ENCODE assay signal across 18 cellular contexts in the genomic region with DNA sequence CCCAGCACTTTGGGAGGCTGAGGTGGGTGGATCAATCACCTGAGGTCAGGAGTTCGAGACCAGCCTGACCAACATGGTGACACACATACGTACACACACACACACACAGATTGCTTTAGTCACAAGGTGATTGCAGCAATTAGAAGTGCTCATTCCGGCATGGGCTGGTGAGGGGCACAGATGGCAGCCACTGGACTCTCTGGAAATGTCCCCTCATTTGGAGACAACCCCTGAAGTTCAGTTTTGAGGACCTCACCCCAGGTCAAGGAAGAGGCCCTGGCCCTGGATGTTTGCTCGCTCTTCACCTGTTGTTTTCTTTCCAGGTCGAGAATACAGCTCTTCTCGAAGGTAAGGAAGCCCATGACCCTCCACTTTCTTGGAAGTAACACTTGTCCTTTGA. TPM values are rescaled to one million over a fixed set of nuclear protein-coding genes. Genes with fewer than 3 reads are reported as not detected.
DNase-seq lines count a peak whose midpoint lies in the region; ATAC-seq, FAIRE-seq and TF ChIP-seq lines count a peak whose summit lies in the region.
"Had no signal": no experiment of that assay in that cellular context is flagged by ENCODE, and none has a peak within 500 bp of the region (broad histone marks: within the 10 kb centered on the region; RNA-seq: fewer than 3 reads in every experiment).

No MANE protein-coding gene starts in this region.

- TF ChIP-seq RAD21 in HCT116 (IDR thresholded peaks at IDR 0.05; ENCODE audit: low read depth) = no peak
- TF ChIP-seq RAD21 in GM12878 (IDR thresholded peaks at IDR 0.05; ENCODE audit: insufficient read depth, low read depth, low read length) = no peak

- no peak overlapping the region for H3K27ac ChIP-seq in HCT116 (ENCODE audit: low read depth, low read length)
- no peak overlapping the region for H3K27ac ChIP-seq in GM12878 (ENCODE audit: control insufficient read depth, insufficient read depth)
- peak overlapping the region; percentile 4 to 36 for H3K27ac ChIP-seq in prostate gland
- H3K27ac ChIP-seq: SK-N-MC had no signal

- peaks cover 0 to 3% (median 0%) of the 10 kb centered on the region in 7 donors for H3K9me3 Mint-ChIP-seq in CD14-positive monocyte
- H3K9me3 Mint-ChIP-seq in naive thymus-derived CD8-positive, alpha-beta T cell = no peaks in the 10 kb centered on the region
- H3K9me3 Mint-ChIP-seq: CD4-positive, alpha-beta T cell had no signal

- H3K4me1 ChIP-seq in HCT116 (ENCODE audit: control insufficient read depth in 1 of 2, insufficient read depth in 2 of 2, low read length in 2 of 2) (peaks cover 8% of the 10 kb centered on the region in 2 experiments; a peak in 3 of 4 replicates), GM12878 (ENCODE audit: control insufficient read depth, insufficient read depth, low read length) (peaks cover 9% of the 10 kb centered on the region), prostate gland (replicated peaks) (no peaks in the 10 kb centered on the region)

- no peaks in the 10 kb centered on the region for H3K27me3 ChIP-seq in HCT116 (ENCODE audit: insufficient read depth, low read length)
- no peaks in the 10 kb centered on the region for H3K27me3 ChIP-seq in GM12878 (replicated peaks in 1 of 2; ENCODE audit: control insufficient read depth in 2 of 2, insufficient read depth in 2 of 2, low read length in 1 of 2)
- H3K27me3 ChIP-seq in prostate gland (replicated peaks; ENCODE audit: insufficient read depth) = no peaks in the 10 kb centered on the region

- H3K4me2 ChIP-seq in HCT116 (ENCODE audit: low read length) (no peak overlapping the region), GM12878 (ENCODE audit: control insufficient read depth, insufficient read depth) (no peak overlapping the region)

- no peaks in the 10 kb centered on the region for H4K20me1 ChIP-seq in HCT116 (ENCODE audit: insufficient read depth)
- no peaks in the 10 kb centered on the region; the same call in 1 of the 2 replicates for H4K20me1 ChIP-seq in GM12878 (ENCODE audit: control insufficient read depth, insufficient read depth)

- no TSS peak for BruUV-seq in HCT116 (replicated peaks; lab: Mats Ljungman, UMichigan)
- no TSS peak for BruUV-seq in GM12878 (replicated peaks; lab: Mats Ljungman, UMichigan)

- H3K36me3 ChIP-seq in HCT116 (ENCODE audit: control insufficient read depth in 1 of 2, insufficient read depth in 2 of 2, low read length in 2 of 2) (peaks cover 14 to 20% of the 10 kb centered on the region in 2 experiments; a peak in 3 of 4 replicates), GM12878 (ENCODE audit: control insufficient read depth in 2 of 2, insufficient read depth in 2 of 2, low read length in 1 of 2) (peaks cover 11 to 41% of the 10 kb centered on the region in 2 experiments), prostate gland (peaks cover 6 to 25% of the 10 kb centered on the region in 2 donors)

- no peak for TF ChIP-seq CTCF in CD14-positive monocyte (IDR thresholded peaks at IDR 0.05)
- TF ChIP-seq CTCF in HCT116 (IDR thresholded peaks at IDR 0.05 in 2 of 3, conservative IDR thresholded peaks at IDR 0.05 in 1 of 3; ENCODE audit: borderline replicate concordance in 1 of 3, insufficient read depth in 1 of 3, low read depth in 2 of 3, low read length in 2 of 3) = no peak
- TF ChIP-seq CTCF in GM12878 (IDR thresholded peaks at IDR 0.05 in 2 of 3, conservative IDR thresholded peaks at IDR 0.05 in 1 of 3; ENCODE audit: control insufficient read depth in 2 of 3, extremely low read depth in 1 of 3, insufficient read depth in 1 of 3, low read depth in 3 of 3, low read length in 3 of 3) = no peak
- TF ChIP-seq CTCF in prostate gland (IDR thresholded peaks at IDR 0.05) = no peak

- H3K36me3 Mint-ChIP-seq in CD14-positive monocyte = peaks cover 53 to 78% of the 10 kb centered on the region in 2 donors
- peaks cover 0 to 40% (median 4%) of the 10 kb centered on the region in 3 donors for H3K36me3 Mint-ChIP-seq in naive thymus-derived CD8-positive, alpha-beta T cell

- H3K4me1 Mint-ChIP-seq in CD14-positive monocyte = peaks cover 18% of the 10 kb centered on the region
- peaks cover 0 to 9% (median 3%) of the 10 kb centered on the region in 4 donors for H3K4me1 Mint-ChIP-seq in naive thymus-derived CD8-positive, alpha-beta T cell

- ATAC-seq in HCT116 (no peak), GM12878 (no peak), GM18520 (IDR thresholded peaks at IDR 0.05; ENCODE audit: unreplicated experiment) (no peak), HG02981 (IDR thresholded peaks at IDR 0.05; ENCODE audit: unreplicated experiment) (no peak)
- ATAC-seq in naive thymus-derived CD8-positive, alpha-beta T cell = no peak

- H3K9me2 ChIP-seq in HCT116 (ENCODE audit: insufficient read depth) = no peaks in the 10 kb centered on the region

- no peak for TF ChIP-seq POLR2A in HCT116 (IDR thresholded peaks at IDR 0.05; ENCODE audit: borderline replicate concordance, extremely low read depth, insufficient read depth, insufficient read length)
- no peak for TF ChIP-seq POLR2A in GM12878 (IDR thresholded peaks at IDR 0.05; ENCODE audit: low read depth, low read length)
- TF ChIP-seq POLR2A in prostate gland (IDR thresholded peaks at IDR 0.05) = no peak

- H2AFZ ChIP-seq in HCT116 (ENCODE audit: low read depth, low read length, poor library complexity, severe bottlenecking) = no peak overlapping the region
- H2AFZ ChIP-seq in GM12878 (ENCODE audit: control insufficient read depth, low read depth, low read length) = no peak overlapping the region

- CTCF ChIA-PET in HCT116 (lab: Charles Lee) (no interaction called here), GM12878 (lab: Yijun Ruan, JAX) (no interaction called here)

- DNase-seq in CD14-positive monocyte (ENCODE audit: low spot score) = no peak
- no peak for DNase-seq in HCT116 (ENCODE audit: low read depth, low spot score)
- no peak for DNase-seq in GM12878 (ENCODE audit: low read depth, low spot score)
- no peak for DNase-seq in prostate gland (ENCODE audit: low spot score)
- DNase-seq in naive thymus-derived CD8-positive, alpha-beta T cell = no peak
- DNase-seq: Calu3; CD4-positive, alpha-beta T cell; DMS79; IMR-90; NCI-H1436; NCI-H2107; NCI-H226; NCI-H526 had no signal

- H3K9ac ChIP-seq in HCT116 (ENCODE audit: low read length) (no peak overlapping the region), GM12878 (ENCODE audit: control insufficient read depth, insufficient read depth, low read length) (no peak overlapping the region)

- RAD21 ChIA-PET in HCT116 (lab: Charles Lee; ENCODE audit: low non-redundant PET in 1 of 2, low total read pairs in 2 of 2, uncharacterized antibody in 2 of 2, unreplicated experiment in 2 of 2) (no interaction called here), GM12878 (lab: Charles Lee; ENCODE audit: unreplicated experiment) (no interaction called here)

- WGBS in GM12878 (ENCODE audit: insufficient coverage, insufficient replicate concordance, low lambda C conversion rate, missing lambda C conversion rate) = 71% methylated on average over 6 of the region's 6 CpGs
- 82% methylated on average over 6 of the region's 6 CpGs for WGBS in prostate gland

- in situ Hi-C loops in GM12878 (cut with MboI) = no loop called here

- H3K9me3 ChIP-seq in HCT116 (ENCODE audit: control insufficient read depth in 1 of 2, insufficient read depth in 1 of 2, low read depth in 1 of 2, low read length in 2 of 2) (no peaks in the 10 kb centered on the region), GM12878 (replicated peaks; ENCODE audit: control insufficient read depth, insufficient read depth, low read length) (no peaks in the 10 kb centered on the region), prostate gland (no peaks in the 10 kb centered on the region)

- H3K79me2 ChIP-seq in HCT116 (ENCODE audit: insufficient read depth, low read length) (peaks cover 21% of the 10 kb centered on the region), GM12878 (ENCODE audit: control insufficient read depth, insufficient read depth, low read length) (peaks cover 19% of the 10 kb centered on the region)

- POLR2A ChIA-PET in HCT116 (lab: Charles Lee) = no interaction called here
- POLR2A ChIA-PET in GM12878 (lab: Charles Lee) = no interaction called here
- POLR2A ChIA-PET in naive thymus-derived CD8-positive, alpha-beta T cell (lab: Charles Lee) = no interaction called here

- intact Hi-C loops in CD14-positive monocyte (cut with micrococcal nuclease) = no loop called here
- intact Hi-C loops in HCT116 (cut with micrococcal nuclease) = no loop called here
- intact Hi-C loops in GM12878 (cut with micrococcal nuclease; ENCODE audit: unreplicated experiment) = loop anchor here (10.0 kb wide), 1 partner anchor 405 kb away; no protein-coding TSS in a partner anchor
- intact Hi-C loops in prostate gland (cut with DNase I) = no loop called here

- no peak for TF ChIP-seq EP300 in GM12878 (IDR thresholded peaks at IDR 0.05; ENCODE audit: borderline replicate concordance in 1 of 2, control insufficient read depth in 1 of 2, low read depth in 2 of 2, low read length in 2 of 2)

- H3K4me3 Mint-ChIP-seq in CD14-positive monocyte = no peak overlapping the region
- H3K4me3 Mint-ChIP-seq in naive thymus-derived CD8-positive, alpha-beta T cell = no peak overlapping the region
- H3K4me3 Mint-ChIP-seq: CD4-positive, alpha-beta T cell had no signal

- SMC1A ChIA-PET in GM12878 (lab: Charles Lee; ENCODE audit: uncharacterized antibody, unreplicated experiment) = no interaction called here

- no peak for FAIRE-seq in GM12878 (lab: Jason Lieb, UNC)
- FAIRE-seq: G401.6, H54 had no signal

- H3K27ac Mint-ChIP-seq in CD14-positive monocyte = peak overlapping the region in 4 of 7 donors; percentile 36 to 76 (median 46)
- peak overlapping the region in 1 of 10 donors; percentile 33 for H3K27ac Mint-ChIP-seq in naive thymus-derived CD8-positive, alpha-beta T cell
- H3K27ac Mint-ChIP-seq: CD4-positive, alpha-beta T cell had no signal

- H3K4me3 ChIP-seq in HCT116 (replicated peaks in 1 of 2; ENCODE audit: low read depth in 1 of 2, low read length in 2 of 2) = no peak overlapping the region
- no peak overlapping the region for H3K4me3 ChIP-seq in GM12878
- no peak overlapping the region for H3K4me3 ChIP-seq in prostate gland
- H3K4me3 ChIP-seq: SK-N-MC had no signal

- H3K27me3 Mint-ChIP-seq in CD14-positive monocyte (ENCODE audit: low read depth in 3 of 3) = no peaks in the 10 kb centered on the region
- no peaks in the 10 kb centered on the region for H3K27me3 Mint-ChIP-seq in naive thymus-derived CD8-positive, alpha-beta T cell
- H3K27me3 Mint-ChIP-seq: CD4-positive, alpha-beta T cell had no signal

RNA-seq across cellular contexts. Expression of a gene that starts 6.1 kb away (rescaled TPM):
- polyA plus RNA-seq in CD14-positive monocyte (1 to 10 TPM; 3.8 to 6.5 TPM), GM12878 (2011; rRNA removed) (0.24 and 0.92 TPM in 2 replicates), GM12878 (2014; fragmentation: Illumina TruSeq; extraction: Trizol) (0.53 TPM in 1 of 2 replicates, not detected in the other), GM12878 (2014; fragmentation: Nextera tagmentation; extraction: Ambion mirVana) (under 1 TPM in 1 of 2 experiments, not detected in 1; 0.44 TPM), GM12878 (2014; rRNA removed) (7.5 and 11.8 TPM in 2 replicates), GM12878 (2016; fragmentation: Nextera tagmentation; extraction: Ambion mirVana) (10 to 100 TPM; 21.9 to 23.6 TPM)
- total RNA-seq in HCT116 (2021; ENCODE audit: unreplicated experiment) (9.2 TPM), GM12878 (2014; rRNA removed) (2.0 and 3.5 TPM in 2 replicates), GM12878 (2014; rRNA removed; fragmentation: Illumina TruSeq; extraction: Trizol) (0.83 and 0.98 TPM in 2 replicates), GM12878 (2021) (21.3 and 23.5 TPM in 2 replicates), prostate gland (1 to 10 TPM in 1 of 2 donors, under 1 TPM in 1; 0.87 to 2.9 TPM)
- 5.4 TPM in 2 replicates for polyA plus RNA-seq in HCT116 (2012)
- 5.5 and 7.7 TPM in 2 replicates for total RNA-seq in GM12878 (2013; cell fraction: nucleolus; rRNA removed)
- polyA plus RNA-seq in GM12878 (2011; ENCODE audit: low read depth) = 3.8 TPM
- polyA plus RNA-seq in GM12878 (2011; cell fraction: cytosol; rRNA removed) = 2.8 and 2.9 TPM in 2 replicates
- 8.0 and 12.0 TPM in 2 replicates for polyA plus RNA-seq in GM12878 (2011; cell fraction: nucleus; rRNA removed)
- polyA plus RNA-seq in GM12878 (2012) = 12.1 and 14.3 TPM in 2 replicates
- 0.66 and 4.7 TPM in 2 replicates for polyA minus RNA-seq in GM12878 (2011; rRNA and poly(A)+ RNA removed)
- polyA minus RNA-seq in GM12878 (2011; cell fraction: cytosol; rRNA and poly(A)+ RNA removed) = 7.4 and 9.8 TPM in 2 replicates
- polyA minus RNA-seq in GM12878 (2011; cell fraction: nucleus; rRNA and poly(A)+ RNA removed) = 3.3 and 9.2 TPM in 2 replicates
- total RNA-seq in naive thymus-derived CD8-positive, alpha-beta T cell = 1 to 10 TPM; 2.3 to 2.4 TPM
- polyA plus RNA-seq in naive thymus-derived CD8-positive, alpha-beta T cell = 1 to 10 TPM; 1.0 to 1.6 (median 1.1) TPM
- total RNA-seq: IMR-90 had no signal

RNA-seq across cellular contexts. Expression of a gene that starts 8.8 kb away (rescaled TPM):
- 10 to 100 TPM; 67.6 to 83.4 TPM for polyA plus RNA-seq in CD14-positive monocyte
- 35.4 TPM for total RNA-seq in HCT116 (2021; ENCODE audit: unreplicated experiment)
- 26.3 and 30.9 TPM in 2 replicates for polyA plus RNA-seq in HCT116 (2012)
- 29.8 and 32.3 TPM in 2 replicates for total RNA-seq in GM12878 (2013; cell fraction: nucleolus; rRNA removed)
- total RNA-seq in GM12878 (2014; rRNA removed) = 36.9 and 44.8 TPM in 2 replicates
- total RNA-seq in GM12878 (2014; rRNA removed; fragmentation: Illumina TruSeq; extraction: Trizol) = 25.2 and 26.5 TPM in 2 replicates
- 42.4 and 45.0 TPM in 2 replicates for total RNA-seq in GM12878 (2021)
- 50.7 TPM for polyA plus RNA-seq in GM12878 (2011; ENCODE audit: low read depth)
- 27.5 and 43.3 TPM in 2 replicates for polyA plus RNA-seq in GM12878 (2011; rRNA removed)
- polyA plus RNA-seq in GM12878 (2011; cell fraction: cytosol; rRNA removed) = 75.3 and 80.0 TPM in 2 replicates
- polyA plus RNA-seq in GM12878 (2011; cell fraction: nucleus; rRNA removed) = 104 and 138 TPM in 2 replicates
- 42.3 and 52.6 TPM in 2 replicates for polyA plus RNA-seq in GM12878 (2012)
- polyA plus RNA-seq in GM12878 (2014; fragmentation: Illumina TruSeq; extraction: Trizol) = 11.7 and 21.1 TPM in 2 replicates
- polyA plus RNA-seq in GM12878 (2014; fragmentation: Nextera tagmentation; extraction: Ambion mirVana) = 10 to 100 TPM; 51.6 to 55.3 TPM
- 43.9 and 48.5 TPM in 2 replicates for polyA plus RNA-seq in GM12878 (2014; rRNA removed)
- polyA plus RNA-seq in GM12878 (2016; fragmentation: Nextera tagmentation; extraction: Ambion mirVana) = 10 to 100 TPM; 75.5 to 76.7 TPM
- polyA minus RNA-seq in GM12878 (2011; rRNA and poly(A)+ RNA removed) = 12.9 and 37.6 TPM in 2 replicates
- 13.3 and 22.1 TPM in 2 replicates for polyA minus RNA-seq in GM12878 (2011; cell fraction: cytosol; rRNA and poly(A)+ RNA removed)
- polyA minus RNA-seq in GM12878 (2011; cell fraction: nucleus; rRNA and poly(A)+ RNA removed) = 12.8 and 21.5 TPM in 2 replicates
- 10 to 100 TPM; 13.9 to 41.0 TPM for total RNA-seq in prostate gland
- total RNA-seq in naive thymus-derived CD8-positive, alpha-beta T cell = 10 to 100 TPM; 13.5 to 19.8 TPM
- polyA plus RNA-seq in naive thymus-derived CD8-positive, alpha-beta T cell = 10 to 100 TPM; 44.2 to 70.0 (median 50.3) TPM

RNA-seq across cellular contexts. Expression of a gene that starts 22.8 kb away (rescaled TPM):
- polyA plus RNA-seq in CD14-positive monocyte = under 1 TPM; 0.10 to 0.22 TPM
- total RNA-seq in HCT116 (2021; ENCODE audit: unreplicated experiment) = 32.7 TPM
- 19.0 and 21.7 TPM in 2 replicates for polyA plus RNA-seq in HCT116 (2012)
- total RNA-seq in GM12878 (2013; cell fraction: nucleolus; rRNA removed) = 40.0 and 40.4 TPM in 2 replicates
- 18.3 and 21.3 TPM in 2 replicates for total RNA-seq in GM12878 (2014; rRNA removed)
- total RNA-seq in GM12878 (2014; rRNA removed; fragmentation: Illumina TruSeq; extraction: Trizol) = 4.0 and 5.1 TPM in 2 replicates
- 15.8 and 20.9 TPM in 2 replicates for total RNA-seq in GM12878 (2021)
- 2.2 TPM for polyA plus RNA-seq in GM12878 (2011; ENCODE audit: low read depth)
- 5.5 and 9.5 TPM in 2 replicates for polyA plus RNA-seq in GM12878 (2011; rRNA removed)
- polyA plus RNA-seq in GM12878 (2011; cell fraction: cytosol; rRNA removed) = 10.6 and 16.8 TPM in 2 replicates
- 80.7 and 84.7 TPM in 2 replicates for polyA plus RNA-seq in GM12878 (2011; cell fraction: nucleus; rRNA removed)
- polyA plus RNA-seq in GM12878 (2012) = 9.0 and 17.0 TPM in 2 replicates
- 0.63 and 1.9 TPM in 2 replicates for polyA plus RNA-seq in GM12878 (2014; fragmentation: Illumina TruSeq; extraction: Trizol)
- polyA plus RNA-seq in GM12878 (2014; fragmentation: Nextera tagmentation; extraction: Ambion mirVana) = under 1 TPM in 1 of 2 experiments, not detected in 1; 0.09 TPM
- 17.5 and 20.7 TPM in 2 replicates for polyA plus RNA-seq in GM12878 (2014; rRNA removed)
- polyA plus RNA-seq in GM12878 (2016; fragmentation: Nextera tagmentation; extraction: Ambion mirVana) = 1 to 10 TPM; 2.2 to 4.1 TPM
- 5.9 and 11.1 TPM in 2 replicates for polyA minus RNA-seq in GM12878 (2011; rRNA and poly(A)+ RNA removed)
- 4.5 and 8.8 TPM in 2 replicates for polyA minus RNA-seq in GM12878 (2011; cell fraction: cytosol; rRNA and poly(A)+ RNA removed)
- 12.8 and 20.3 TPM in 2 replicates for polyA minus RNA-seq in GM12878 (2011; cell fraction: nucleus; rRNA and poly(A)+ RNA removed)
- total RNA-seq in prostate gland = 10 to 100 TPM; 50.1 to 90.3 TPM
- 10 to 100 TPM; 32.9 to 33.3 TPM for total RNA-seq in naive thymus-derived CD8-positive, alpha-beta T cell
- polyA plus RNA-seq in naive thymus-derived CD8-positive, alpha-beta T cell = 1 to 10 TPM in 1 of 3 donors, under 1 TPM in 2; 0.40 to 2.0 (median 0.83) TPM

RNA-seq across cellular contexts. Expression of a gene that starts 31.4 kb away (rescaled TPM):
- polyA plus RNA-seq in CD14-positive monocyte (1 to 10 TPM; 2.2 to 4.1 TPM), GM12878 (2011; rRNA removed) (24.6 and 40.4 TPM in 2 replicates), GM12878 (2014; fragmentation: Illumina TruSeq; extraction: Trizol) (20.2 and 37.2 TPM in 2 replicates), GM12878 (2014; fragmentation: Nextera tagmentation; extraction: Ambion mirVana) (1 to 10 TPM in 1 of 2 experiments, under 1 TPM in 1; 0.68 to 2.3 TPM), GM12878 (2014; rRNA removed) (62.5 and 80.2 TPM in 2 replicates), GM12878 (2016; fragmentation: Nextera tagmentation; extraction: Ambion mirVana) (10 to 100 TPM; 18.5 to 23.6 TPM)
- total RNA-seq in HCT116 (2021; ENCODE audit: unreplicated experiment) (79.9 TPM), GM12878 (2014; rRNA removed) (28.5 and 28.9 TPM in 2 replicates), GM12878 (2014; rRNA removed; fragmentation: Illumina TruSeq; extraction: Trizol) (31.9 and 33.6 TPM in 2 replicates), GM12878 (2021) (66.7 and 75.8 TPM in 2 replicates), prostate gland (100 to 1,000 TPM in 1 of 2 donors, 10 to 100 TPM in 1; 97.8 to 162 TPM)
- polyA plus RNA-seq in HCT116 (2012) = 55.4 and 58.1 TPM in 2 replicates
- 116 and 141 TPM in 2 replicates for total RNA-seq in GM12878 (2013; cell fraction: nucleolus; rRNA removed)
- 32.0 TPM for polyA plus RNA-seq in GM12878 (2011; ENCODE audit: low read depth)
- polyA plus RNA-seq in GM12878 (2011; cell fraction: cytosol; rRNA removed) = 19.2 and 19.5 TPM in 2 replicates
- polyA plus RNA-seq in GM12878 (2011; cell fraction: nucleus; rRNA removed) = 208 and 258 TPM in 2 replicates
- polyA plus RNA-seq in GM12878 (2012) = 58.3 and 93.7 TPM in 2 replicates
- polyA minus RNA-seq in GM12878 (2011; rRNA and poly(A)+ RNA removed) = 23.8 and 26.4 TPM in 2 replicates
- polyA minus RNA-seq in GM12878 (2011; cell fraction: cytosol; rRNA and poly(A)+ RNA removed) = 7.9 and 9.6 TPM in 2 replicates
- polyA minus RNA-seq in GM12878 (2011; cell fraction: nucleus; rRNA and poly(A)+ RNA removed) = 20.9 and 53.9 TPM in 2 replicates
- total RNA-seq in naive thymus-derived CD8-positive, alpha-beta T cell = 100 to 1,000 TPM; 141 to 150 TPM
- 1 to 10 TPM; 2.0 to 6.7 (median 5.3) TPM for polyA plus RNA-seq in naive thymus-derived CD8-positive, alpha-beta T cell

Comparison
In these comparisons a context has a peak if more than half of its experiments do, and no peak if none do; other contexts are left out.
1. H3K27ac ChIP-seq: peak in prostate gland (2 of 2); none in HCT116 (single experiment) and GM12878 (single experiment).